In genomic region chr5:11384441-11385250, GRCh38 we compare ENCODE assay signal across 8 cellular contexts.
DNase-seq lines count a peak whose midpoint lies in the region; ATAC-seq, FAIRE-seq and TF ChIP-seq lines count a peak whose summit lies in the region.

No MANE protein-coding gene starts in this region.

- 7 to 21% methylated on average over 2 to 70 of the region's 96 CpGs for WGBS in transverse colon (ENCODE audit: low coverage in 1 of 2), 2 donors

- peak; percentile 96 for FAIRE-seq in HTR-8/SVneo (lab: Jason Lieb, UNC)

- H3K27ac ChIP-seq in transverse colon = no peak overlapping the region
- H3K27ac ChIP-seq in effector memory CD4-positive, alpha-beta T cell (ENCODE audit: insufficient read depth, low read length, poor library complexity, severe bottlenecking) = no peak overlapping the region

- H3K4me3 ChIP-seq in skeletal muscle satellite cell (ENCODE audit: low read length) (no peak overlapping the region), transverse colon (peak overlapping the region in 2 of 4 donors; percentile 19 to 35)
- H3K4me3 ChIP-seq in effector memory CD4-positive, alpha-beta T cell (ENCODE audit: insufficient read depth, low read depth, low read length, poor library complexity, severe bottlenecking) = no peak overlapping the region

- in situ Hi-C loops in transverse colon (cut with MboI; ENCODE audit: low pct_ligation_motif_present in 1 of 4, low pct_unique_long_range_greater_than_20kb in 1 of 4, low sequenced_read_pairs in 3 of 4) = no loop called here

- DNase-seq in HTR-8/SVneo (ENCODE audit: insufficient read length, low spot score) (peak; percentile 29), anterior cingulate cortex (lab: John Stamatoyannopoulos, UW) (peak in 42 of 58 donors; percentile 8 to 79 (median 56)), iPS-NIHi7 (ENCODE audit: extremely low spot score) (peak; percentile 30), COLO829 (ENCODE audit: low spot score) (no peak), transverse colon (no peak)
- no peak for DNase-seq in effector memory CD4-positive, alpha-beta T cell

- no peak for TF ChIP-seq CTCF in transverse colon (IDR thresholded peaks at IDR 0.05)

- peak overlapping the region; percentile 15 for H3K4me2 ChIP-seq in skeletal muscle satellite cell (ENCODE audit: low read length)

- H3K27me3 ChIP-seq in skeletal muscle satellite cell (ENCODE audit: control insufficient read depth, insufficient read depth, low read length) (peaks cover 25% of the 10 kb centered on the region), transverse colon (peaks cover 47% of the 10 kb centered on the region)
- peaks cover 2% of the 10 kb centered on the region for H3K27me3 ChIP-seq in effector memory CD4-positive, alpha-beta T cell (replicated peaks; ENCODE audit: control insufficient read depth, insufficient read depth, low read length, poor library complexity, severe bottlenecking)

- intact Hi-C loops in transverse colon (cut with DNase I; ENCODE audit: low total_unique reads) = no loop called here

- H3K36me3 ChIP-seq in skeletal muscle satellite cell (ENCODE audit: insufficient read depth, low read length) (no peaks in the 10 kb centered on the region), transverse colon (no peaks in the 10 kb centered on the region)
- no peaks in the 10 kb centered on the region for H3K36me3 ChIP-seq in effector memory CD4-positive, alpha-beta T cell (ENCODE audit: control insufficient read depth, insufficient read depth, low read length)

- no peak for ATAC-seq in HG03025 (IDR thresholded peaks at IDR 0.05; ENCODE audit: low FRiP score, unreplicated experiment)

- no peak overlapping the region for H3K9ac ChIP-seq in skeletal muscle satellite cell (ENCODE audit: low read depth, low read length)

- no peak for TF ChIP-seq EP300 in transverse colon (IDR thresholded peaks at IDR 0.05; ENCODE audit: low read depth)

- TF ChIP-seq POLR2A in transverse colon (IDR thresholded peaks at IDR 0.05) = no peak

- no peaks in the 10 kb centered on the region for H3K4me1 ChIP-seq in skeletal muscle satellite cell (ENCODE audit: control insufficient read depth, insufficient read depth, low read length)
- peaks cover 0 to 4% (median 2%) of the 10 kb centered on the region in 4 donors for H3K4me1 ChIP-seq in transverse colon
- H3K4me1 ChIP-seq in effector memory CD4-positive, alpha-beta T cell (ENCODE audit: control insufficient read depth, insufficient read depth, low read length, poor library complexity, severe bottlenecking) = no peaks in the 10 kb centered on the region

- H3K9me3 ChIP-seq in skeletal muscle satellite cell (replicated peaks; ENCODE audit: low read length) (no peaks in the 10 kb centered on the region), transverse colon (no peaks in the 10 kb centered on the region)
- H3K9me3 ChIP-seq in effector memory CD4-positive, alpha-beta T cell (ENCODE audit: control insufficient read depth, low read length) = no peaks in the 10 kb centered on the region

Comparison
In these comparisons a context has a peak if more than half of its experiments do, and no peak if none do; other contexts are left out.
1. DNase-seq: peak in HTR-8/SVneo (single experiment), anterior cingulate cortex (42 of 58) and iPS-NIHi7 (single experiment); none in COLO829 (single experiment), transverse colon (single experiment) and effector memory CD4-positive, alpha-beta T cell (0 of 3).